Comparison of ENCODE assay signal across 19 cellular contexts in the genomic region with DNA sequence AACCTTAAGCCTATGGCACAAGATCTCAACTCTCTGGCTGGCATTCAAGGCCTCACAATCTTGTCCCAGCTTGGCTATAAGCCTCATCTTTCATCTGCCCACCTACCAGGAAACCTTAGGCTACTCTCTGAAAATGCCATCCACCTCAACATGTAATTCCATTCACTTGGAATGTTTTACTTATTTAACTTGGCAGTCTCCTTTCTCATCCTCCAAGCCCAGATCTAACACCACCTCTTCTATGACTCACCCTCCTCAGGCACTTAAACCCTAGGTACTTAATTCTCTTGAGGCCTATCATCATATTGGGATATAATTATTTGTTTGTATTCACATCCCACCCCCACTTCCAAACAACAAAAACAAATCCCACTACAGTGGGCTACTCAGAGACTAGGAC. TPM values are rescaled to one million over a fixed set of nuclear protein-coding genes. Genes with fewer than 3 reads are reported as not detected.
"Had no signal": no experiment of that assay in that cellular context is flagged by ENCODE, and none has a peak within 500 bp of the region (broad histone marks: within the 10 kb centered on the region; RNA-seq: fewer than 3 reads in every experiment).

No MANE protein-coding gene starts in this region.

- H3K9me3 ChIP-seq: adrenal gland, gastroesophageal sphincter, prostate gland, right lobe of liver, spleen, transverse colon had no signal

- DNase-seq: activated CD8-positive, alpha-beta memory T cell treated with anti-CD3 and anti-CD28 coated beads, Interleukin-2, amount 50 U/mL, for 48 hours; activated CD8-positive, alpha-beta T cell treated with anti-CD3 and anti-CD28 coated beads, Interleukin-2, amount 10 ng/mL, durations not matched to agents 7 days and 5 days; activated naive CD4-positive, alpha-beta T cell treated with anti-CD3 and anti-CD28 coated beads for 36 hours; adrenal gland; brain microvascular endothelial cell; left cardiac atrium; natural killer cell; occipital lobe; right lobe of liver; spleen; stimulated activated CD4-positive, alpha-beta T cell treated with anti-CD3 and anti-CD28 coated beads, Interleukin-1b, Interleukin-23, amount 100 ng/mL, for 48 hours; stimulated activated naive B cell treated with anti-CD40 and anti-IgM and Interleukin-4, amounts not matched to agents 10 μg/mL and 1 μg/mL and 100 μg/mL, for 72 hours; substantia nigra; T-helper 9 cell; transverse colon had no signal

- H3K9me3 Mint-ChIP-seq: activated naive CD4-positive, alpha-beta T cell treated with anti-CD3 and anti-CD28 coated beads for 36 hours; natural killer cell; stimulated activated naive B cell treated with anti-CD40 and anti-IgM and Interleukin-4, amounts not matched to agents 10 μg/mL and 1 μg/mL and 100 μg/mL, for 72 hours had no signal

- ATAC-seq: activated CD8-positive, alpha-beta T cell treated with anti-CD3 and anti-CD28 coated beads, Interleukin-2, amount 10 ng/mL, durations not matched to agents 7 days and 5 days; gastroesophageal sphincter; natural killer cell; right lobe of liver; stimulated activated naive B cell treated with anti-CD40 and anti-IgM and Interleukin-4, amounts not matched to agents 10 μg/mL and 1 μg/mL and 100 μg/mL, for 72 hours had no signal

- H3K27ac ChIP-seq: adrenal gland, brain microvascular endothelial cell, gastroesophageal sphincter, prostate gland, right lobe of liver, spleen, transverse colon had no signal

- H3K4me1 ChIP-seq: gastroesophageal sphincter, prostate gland, right lobe of liver, spleen, transverse colon had no signal

- H3K4me1 Mint-ChIP-seq: memory B cell; natural killer cell; stimulated activated naive B cell treated with anti-CD40 and anti-IgM and Interleukin-4, amounts not matched to agents 10 μg/mL and 1 μg/mL and 100 μg/mL, for 72 hours had no signal

- H3K27me3 ChIP-seq: adrenal gland, brain microvascular endothelial cell, gastroesophageal sphincter, right lobe of liver, spleen, transverse colon had no signal

- H3K27ac Mint-ChIP-seq: activated CD8-positive, alpha-beta T cell treated with anti-CD3 and anti-CD28 coated beads, Interleukin-2, amount 10 ng/mL, durations not matched to agents 7 days and 5 days; activated naive CD4-positive, alpha-beta T cell treated with anti-CD3 and anti-CD28 coated beads for 36 hours; memory B cell; stimulated activated naive B cell treated with anti-CD40 and anti-IgM and Interleukin-4, amounts not matched to agents 10 μg/mL and 1 μg/mL and 100 μg/mL, for 72 hours had no signal

- H3K36me3 ChIP-seq: prostate gland had no signal

- H3K4me3 Mint-ChIP-seq: activated CD8-positive, alpha-beta T cell treated with anti-CD3 and anti-CD28 coated beads, Interleukin-2, amount 10 ng/mL, durations not matched to agents 7 days and 5 days; activated naive CD4-positive, alpha-beta T cell treated with anti-CD3 and anti-CD28 coated beads for 36 hours; memory B cell; natural killer cell; stimulated activated naive B cell treated with anti-CD40 and anti-IgM and Interleukin-4, amounts not matched to agents 10 μg/mL and 1 μg/mL and 100 μg/mL, for 72 hours had no signal

- H3K4me3 ChIP-seq: adrenal gland, gastroesophageal sphincter, prostate gland, right lobe of liver, spleen, transverse colon had no signal

- H3K27me3 Mint-ChIP-seq: memory B cell; stimulated activated naive B cell treated with anti-CD40 and anti-IgM and Interleukin-4, amounts not matched to agents 10 μg/mL and 1 μg/mL and 100 μg/mL, for 72 hours had no signal

RNA-seq across cellular contexts. Expression of a gene that starts 15.8 kb away (rescaled TPM):
- total RNA-seq: chondrocyte had no signal
